In the genomic region with DNA sequence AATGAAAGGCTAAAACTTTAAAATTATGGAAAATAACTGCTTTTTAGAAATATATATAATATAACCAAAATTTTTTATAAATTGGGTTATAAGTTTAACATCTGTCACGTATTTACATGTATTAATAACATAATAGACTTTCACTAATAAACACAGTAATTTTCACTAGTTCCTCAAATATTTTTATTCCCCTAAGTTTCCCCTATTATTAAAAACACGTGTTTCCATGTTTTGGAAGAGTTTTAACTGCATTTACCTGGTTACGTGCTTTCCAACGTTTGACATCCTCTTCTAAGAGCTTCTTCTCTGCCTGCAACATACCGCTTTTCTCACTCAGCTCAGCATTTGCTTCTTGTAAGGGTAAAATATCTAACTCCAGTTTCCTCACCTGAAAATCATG, we compare ENCODE assay signal across 26 cellular contexts. TPM values are rescaled to one million over a fixed set of nuclear protein-coding genes. Genes with fewer than 3 reads are reported as not detected.
DNase-seq lines count a peak whose midpoint lies in the region; ATAC-seq, FAIRE-seq and TF ChIP-seq lines count a peak whose summit lies in the region.
"Had no signal": no experiment of that assay in that cellular context is flagged by ENCODE, and none has a peak within 500 bp of the region (broad histone marks: within the 10 kb centered on the region; RNA-seq: fewer than 3 reads in every experiment).

No MANE protein-coding gene starts in this region.

- no peak for TF ChIP-seq POLR2A in K562 (conservative IDR thresholded peaks at IDR 0.05)

- no peaks in the 10 kb centered on the region for H3K27me3 Mint-ChIP-seq in activated naive CD4-positive, alpha-beta T cell treated with anti-CD3 and anti-CD28 coated beads, Interleukin-2, amount 50 U/mL, for 24 hours
- H3K27me3 Mint-ChIP-seq in activated naive CD4-positive, alpha-beta T cell treated with anti-CD3 and anti-CD28 coated beads, Interleukin-2, amount 10 ng/mL, durations not matched to agents 7 days and 5 days: no peaks in the 10 kb centered on the region
- H3K27me3 Mint-ChIP-seq: CD4-positive, alpha-beta T cell; CD8-positive, alpha-beta memory T cell had no signal

- no peaks in the 10 kb centered on the region for H3K9me3 Mint-ChIP-seq in activated naive CD4-positive, alpha-beta T cell treated with anti-CD3 and anti-CD28 coated beads, Interleukin-2, amount 50 U/mL, for 24 hours
- no peaks in the 10 kb centered on the region for H3K9me3 Mint-ChIP-seq in activated naive CD4-positive, alpha-beta T cell treated with anti-CD3 and anti-CD28 coated beads, Interleukin-2, amount 10 ng/mL, durations not matched to agents 7 days and 5 days
- H3K9me3 Mint-ChIP-seq: CD14-positive monocyte; CD4-positive, alpha-beta T cell; CD8-positive, alpha-beta memory T cell; HFFc6 had no signal

- no peak for TF ChIP-seq CTCF in K562 (IDR thresholded peaks at IDR 0.05 in 2 of 3, conservative IDR thresholded peaks at IDR 0.05 in 1 of 3; ENCODE audit: insufficient read depth in 2 of 3, low read depth in 1 of 3, low read length in 3 of 3)

- H3K4me1 ChIP-seq in K562 (replicated peaks in 1 of 2; ENCODE audit: control insufficient read depth in 2 of 2, insufficient read depth in 2 of 2, low read length in 2 of 2): no peaks in the 10 kb centered on the region
- H3K4me1 ChIP-seq: A549; BE2C; BLaER1 treated with 17β-estradiol and CSF1 and Interleukin-3, amounts not matched to agents 10 nM and 100 nM; HAP-1 had no signal

- CTCF ChIA-PET in activated naive CD4-positive, alpha-beta T cell treated with anti-CD3 and anti-CD28 coated beads, Interleukin-2, amount 10 ng/mL, durations not matched to agents 7 days and 5 days (lab: Charles Lee): no interaction called here
- CTCF ChIA-PET in K562 (lab: Yijun Ruan, JAX; ENCODE audit: low intra/inter-chr PET ratio): no interaction called here

- no peak overlapping the region for H2AFZ ChIP-seq in K562 (ENCODE audit: low read depth, low read length)

- no peaks in the 10 kb centered on the region for H3K9me3 ChIP-seq in K562 (replicated peaks; ENCODE audit: control insufficient read depth, insufficient read depth, low read depth, low read length)
- H3K9me3 ChIP-seq: A549; BE2C; BLaER1 treated with 17β-estradiol and CSF1 and Interleukin-3, amounts not matched to agents 10 nM and 100 nM; HAP-1 had no signal

- in situ Hi-C loops in K562 (cut with MboI): no loop called here

- TF ChIP-seq RAD21 in K562 (CRISPR knock-in tag; conservative IDR thresholded peaks at IDR 0.05 in 1 of 2, IDR thresholded peaks at IDR 0.05 in 1 of 2): no peak

- intact Hi-C loops in K562 (cut with micrococcal nuclease): no loop called here

- no peak overlapping the region for H3K4me3 Mint-ChIP-seq in activated naive CD4-positive, alpha-beta T cell treated with anti-CD3 and anti-CD28 coated beads, Interleukin-2, amount 50 U/mL, for 24 hours
- H3K4me3 Mint-ChIP-seq in activated naive CD4-positive, alpha-beta T cell treated with anti-CD3 and anti-CD28 coated beads, Interleukin-2, amount 10 ng/mL, durations not matched to agents 7 days and 5 days: no peak overlapping the region
- H3K4me3 Mint-ChIP-seq: CD14-positive monocyte; CD4-positive, alpha-beta T cell; CD8-positive, alpha-beta memory T cell; HFFc6 had no signal

- H3K27ac ChIP-seq in K562 (ENCODE audit: extremely low read depth, low read depth, low read length): no peak overlapping the region
- H3K27ac ChIP-seq: 22Rv1; A549; BLaER1 treated with 17β-estradiol and CSF1 and Interleukin-3, amounts not matched to agents 10 nM and 100 nM had no signal

- H3K36me3 Mint-ChIP-seq in activated naive CD4-positive, alpha-beta T cell treated with anti-CD3 and anti-CD28 coated beads, Interleukin-2, amount 50 U/mL, for 24 hours: peaks cover 32% of the 10 kb centered on the region
- H3K36me3 Mint-ChIP-seq in activated naive CD4-positive, alpha-beta T cell treated with anti-CD3 and anti-CD28 coated beads, Interleukin-2, amount 10 ng/mL, durations not matched to agents 7 days and 5 days: peaks cover 62% of the 10 kb centered on the region

- no peak for TF ChIP-seq EP300 in K562 (IDR thresholded peaks at IDR 0.05; ENCODE audit: low read length)

- no peak overlapping the region for H3K4me2 ChIP-seq in K562 (ENCODE audit: insufficient read depth, low read length)
- H3K4me2 ChIP-seq: A549; BLaER1 treated with 17β-estradiol and CSF1 and Interleukin-3, amounts not matched to agents 10 nM and 100 nM had no signal

- H3K27ac Mint-ChIP-seq in activated naive CD4-positive, alpha-beta T cell treated with anti-CD3 and anti-CD28 coated beads, Interleukin-2, amount 50 U/mL, for 24 hours: peak overlapping the region; percentile 62
- no peak overlapping the region for H3K27ac Mint-ChIP-seq in activated naive CD4-positive, alpha-beta T cell treated with anti-CD3 and anti-CD28 coated beads, Interleukin-2, amount 10 ng/mL, durations not matched to agents 7 days and 5 days
- H3K27ac Mint-ChIP-seq: CD4-positive, alpha-beta T cell; HFFc6 had no signal

- WGBS in K562 (ENCODE audit: insufficient coverage, low coverage, missing lambda C conversion rate): 94% methylated on average over 5 of the region's 5 CpGs

- FAIRE-seq in K562 (lab: Jason Lieb, UNC) (no peak), frontal cortex (lab: Jason Lieb, UNC) (peak; percentile 47)
- FAIRE-seq: A549, GM12891, GM18507, H54 had no signal

- H3K9me1 ChIP-seq in K562 (ENCODE audit: control insufficient read depth, insufficient read depth, low read length): no peaks in the 10 kb centered on the region

- no peak overlapping the region for H3K9ac ChIP-seq in K562 (ENCODE audit: insufficient read depth in 1 of 2, low read depth in 2 of 2, low read length in 2 of 2)
- H3K9ac ChIP-seq: BLaER1 treated with 17β-estradiol and CSF1 and Interleukin-3, amounts not matched to agents 10 nM and 100 nM had no signal

- peaks cover 94% of the 10 kb centered on the region for H3K36me3 ChIP-seq in K562 (ENCODE audit: control insufficient read depth, insufficient read depth, low read length)

- H4K20me1 ChIP-seq in K562 (replicated peaks; ENCODE audit: control insufficient read depth, insufficient read depth, low read length): no peaks in the 10 kb centered on the region

- ATAC-seq in K562 (no peak), HG02642 (IDR thresholded peaks at IDR 0.05; ENCODE audit: poor library complexity, unreplicated experiment) (no peak), HG03039 (IDR thresholded peaks at IDR 0.05; ENCODE audit: unreplicated experiment) (no peak)
- ATAC-seq: A549 had no signal

- H3K4me1 Mint-ChIP-seq in activated naive CD4-positive, alpha-beta T cell treated with anti-CD3 and anti-CD28 coated beads, Interleukin-2, amount 50 U/mL, for 24 hours: peaks cover 3% of the 10 kb centered on the region
- H3K4me1 Mint-ChIP-seq in activated naive CD4-positive, alpha-beta T cell treated with anti-CD3 and anti-CD28 coated beads, Interleukin-2, amount 10 ng/mL, durations not matched to agents 7 days and 5 days: no peaks in the 10 kb centered on the region
- H3K4me1 Mint-ChIP-seq: CD14-positive monocyte; CD8-positive, alpha-beta memory T cell had no signal

- H3K4me3 ChIP-seq in K562: no peak overlapping the region
- H3K4me3 ChIP-seq: A549; BLaER1 treated with 17β-estradiol and CSF1 and Interleukin-3, amounts not matched to agents 10 nM and 100 nM; HAP-1 had no signal

- POLR2A ChIA-PET in K562 (lab: Yijun Ruan, JAX): interaction anchor here (1.2 kb wide), 1 partner anchor 10 kb away, joined by 4 read pairs; no protein-coding TSS in a partner anchor

- H3K79me2 ChIP-seq in K562 (ENCODE audit: control insufficient read depth, insufficient read depth, low read length): no peaks in the 10 kb centered on the region

- DNase-seq in activated naive CD4-positive, alpha-beta T cell treated with anti-CD3 and anti-CD28 coated beads, Interleukin-2, amount 10 ng/mL, durations not matched to agents 7 days and 5 days: no peak
- DNase-seq in K562 (ENCODE audit: extremely low read depth in 1 of 4, low spot score in 3 of 4) (no peak), frontal cortex (ENCODE audit: low spot score in 2 of 2) (no peak), GDM1 (lab: John Stamatoyannopoulos, UW) (no peak)
- DNase-seq: ACHN; AML-193; BE2C; CD4-positive, alpha-beta T cell; CD8-positive, alpha-beta memory T cell; DMS 273 treated with DMSO at 0.1 percent for 48 hours; DMS79; EL; GF-D8; GOT3; HFFc6 had no signal

- BruUV-seq in K562 (replicated peaks; lab: Mats Ljungman, UMichigan): no TSS peak

- H3K27me3 ChIP-seq in K562 (ENCODE audit: control insufficient read depth in 2 of 2, insufficient read depth in 2 of 2, low read length in 2 of 2): no peaks in the 10 kb centered on the region
- H3K27me3 ChIP-seq: BE2C; BLaER1 treated with 17β-estradiol and CSF1 and Interleukin-3, amounts not matched to agents 10 nM and 100 nM had no signal

RNA-seq across cellular contexts. Expression of a gene that starts 34.3 kb away (rescaled TPM):
- total RNA-seq in K562 (2011; cell fraction: chromatin; rRNA removed; ENCODE audit: low replicate concordance): 75.6 and 404 TPM in 2 replicates
- total RNA-seq in K562 (2011; cell fraction: nucleolus; rRNA removed): 42.2 and 55.9 TPM in 2 replicates
- total RNA-seq in K562 (2011; cell fraction: nucleoplasm; rRNA removed): 80.7 and 121 TPM in 2 replicates
- 95.8 and 103 TPM in 2 replicates for total RNA-seq in K562 (2014; rRNA removed)
- total RNA-seq in K562 (2014; rRNA removed; fragmentation: Illumina TruSeq; extraction: Trizol): 166 and 189 TPM in 2 replicates
- 149 and 157 TPM in 2 replicates for total RNA-seq in K562 (2015; rRNA removed; fragmentation: Illumina TruSeq; extraction: Trizol)
- total RNA-seq in K562 (2021): 157 and 167 TPM in 2 replicates
- 152 and 164 TPM in 2 replicates for polyA plus RNA-seq in K562 (2011; rRNA removed)
- polyA plus RNA-seq in K562 (2011; cell fraction: cytosol; rRNA removed): 95.4 and 98.0 TPM in 2 replicates
- polyA plus RNA-seq in K562 (2011; cell fraction: nucleus; rRNA removed): 264 and 285 TPM in 2 replicates
- 54.3 and 67.7 TPM in 2 replicates for polyA plus RNA-seq in K562 (2012)
- 138 and 148 TPM in 2 replicates for polyA plus RNA-seq in K562 (2014; fragmentation: Illumina TruSeq; extraction: Trizol)
- 10 to 100 TPM; 48.5 to 54.3 TPM for polyA plus RNA-seq in K562 (2014; fragmentation: Nextera tagmentation; extraction: Ambion mirVana)
- 75.5 and 86.7 TPM in 2 replicates for polyA plus RNA-seq in K562 (2014; rRNA removed)
- polyA minus RNA-seq in K562 (2011; rRNA and poly(A)+ RNA removed): 246 and 256 TPM in 2 replicates
- polyA minus RNA-seq in K562 (2011; cell fraction: cytosol; rRNA and poly(A)+ RNA removed): 122 and 156 TPM in 2 replicates
- 113 and 192 TPM in 2 replicates for polyA minus RNA-seq in K562 (2011; cell fraction: nucleus; rRNA and poly(A)+ RNA removed)
- 82.7 TPM for total RNA-seq in frontal cortex

RNA-seq across cellular contexts. Expression of a gene that starts 34.9 kb away (rescaled TPM):
- total RNA-seq in K562 (2011; cell fraction: chromatin; rRNA removed; ENCODE audit: low replicate concordance): 25.2 and 70.5 TPM in 2 replicates
- 17.7 and 24.3 TPM in 2 replicates for total RNA-seq in K562 (2011; cell fraction: nucleolus; rRNA removed)
- total RNA-seq in K562 (2011; cell fraction: nucleoplasm; rRNA removed): 30.2 and 34.4 TPM in 2 replicates
- 21.3 and 23.1 TPM in 2 replicates for total RNA-seq in K562 (2014; rRNA removed)
- 49.8 and 53.0 TPM in 2 replicates for total RNA-seq in K562 (2014; rRNA removed; fragmentation: Illumina TruSeq; extraction: Trizol)
- 40.6 and 44.1 TPM in 2 replicates for total RNA-seq in K562 (2015; rRNA removed; fragmentation: Illumina TruSeq; extraction: Trizol)
- 26.2 and 29.4 TPM in 2 replicates for total RNA-seq in K562 (2021)
- 43.1 and 52.0 TPM in 2 replicates for polyA plus RNA-seq in K562 (2011; rRNA removed)
- polyA plus RNA-seq in K562 (2011; cell fraction: cytosol; rRNA removed): 7.7 and 12.1 TPM in 2 replicates
- 15.8 and 31.1 TPM in 2 replicates for polyA plus RNA-seq in K562 (2011; cell fraction: nucleus; rRNA removed)
- 16.3 and 19.4 TPM in 2 replicates for polyA plus RNA-seq in K562 (2012)
- polyA plus RNA-seq in K562 (2014; fragmentation: Illumina TruSeq; extraction: Trizol): 30.1 and 37.2 TPM in 2 replicates
- 10 to 100 TPM; 52.6 to 63.9 TPM for polyA plus RNA-seq in K562 (2014; fragmentation: Nextera tagmentation; extraction: Ambion mirVana)
- 33.1 and 35.7 TPM in 2 replicates for polyA plus RNA-seq in K562 (2014; rRNA removed)
- 40.2 and 48.2 TPM in 2 replicates for polyA minus RNA-seq in K562 (2011; rRNA and poly(A)+ RNA removed)
- 12.8 and 13.6 TPM in 2 replicates for polyA minus RNA-seq in K562 (2011; cell fraction: cytosol; rRNA and poly(A)+ RNA removed)
- 21.8 and 45.1 TPM in 2 replicates for polyA minus RNA-seq in K562 (2011; cell fraction: nucleus; rRNA and poly(A)+ RNA removed)
- 64.4 TPM for total RNA-seq in frontal cortex

RNA-seq across cellular contexts. Expression of a gene that starts 44.7 kb away (rescaled TPM):
- not detected in 2 replicates for total RNA-seq in K562 (2011; cell fraction: chromatin; rRNA removed; ENCODE audit: low replicate concordance)
- not detected in 2 replicates for total RNA-seq in K562 (2011; cell fraction: nucleolus; rRNA removed)
- total RNA-seq in K562 (2011; cell fraction: nucleoplasm; rRNA removed): not detected in 2 replicates
- total RNA-seq in K562 (2014; rRNA removed) (not detected in 2 replicates), K562 (2014; rRNA removed; fragmentation: Illumina TruSeq; extraction: Trizol) (not detected in 2 replicates), K562 (2015; rRNA removed; fragmentation: Illumina TruSeq; extraction: Trizol) (not detected in 2 replicates), K562 (2021) (0.07 TPM in 2 replicates), frontal cortex (under 0.01 TPM)
- polyA plus RNA-seq in K562 (2011; rRNA removed) (0.13 and 0.18 TPM in 2 replicates), K562 (2014; fragmentation: Illumina TruSeq; extraction: Trizol) (not detected in 2 replicates), K562 (2014; fragmentation: Nextera tagmentation; extraction: Ambion mirVana) (under 1 TPM; 0.04 to 0.06 TPM), K562 (2014; rRNA removed) (0.08 TPM in 1 of 2 replicates, not detected in the other)
- polyA plus RNA-seq in K562 (2011; cell fraction: cytosol; rRNA removed): not detected in 2 replicates
- 0.03 TPM in 2 replicates for polyA plus RNA-seq in K562 (2011; cell fraction: nucleus; rRNA removed)
- 0.05 TPM in 1 of 2 replicates, not detected in the other for polyA plus RNA-seq in K562 (2012)
- not detected in 2 replicates for polyA minus RNA-seq in K562 (2011; rRNA and poly(A)+ RNA removed)
- polyA minus RNA-seq in K562 (2011; cell fraction: cytosol; rRNA and poly(A)+ RNA removed): not detected in 2 replicates
- 0.11 TPM in 1 of 2 replicates, not detected in the other for polyA minus RNA-seq in K562 (2011; cell fraction: nucleus; rRNA and poly(A)+ RNA removed)
- polyA plus RNA-seq: CD14-positive monocyte had no signal
